In the genomic region with DNA sequence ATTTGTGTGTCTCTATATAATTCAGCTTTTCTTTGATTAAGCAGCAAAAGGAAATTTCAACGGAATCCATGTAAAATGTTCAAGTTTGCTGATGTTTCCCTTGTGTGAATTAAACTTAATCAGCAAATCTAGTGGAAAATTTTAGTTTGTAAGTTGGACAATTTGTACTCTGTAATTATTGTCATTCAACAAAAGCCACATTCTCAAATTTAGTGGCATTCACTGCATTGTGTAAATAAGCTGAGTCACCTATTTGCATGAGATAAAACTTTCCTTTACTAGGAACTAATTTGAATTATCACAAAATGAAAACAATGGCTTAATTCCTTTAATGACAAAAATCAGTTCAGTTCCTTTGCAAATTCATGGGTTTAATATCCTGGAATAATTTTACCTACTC, we compare ENCODE assay signal across 24 cellular contexts.
"Had no signal": no experiment of that assay in that cellular context is flagged by ENCODE, and none has a peak within 500 bp of the region (broad histone marks: within the 10 kb centered on the region; RNA-seq: fewer than 3 reads in every experiment).

No MANE protein-coding gene starts in this region.

- H3K27ac Mint-ChIP-seq: activated B cell treated with CpG ODN at 0.5 μM for 24 hours; activated CD8-positive, alpha-beta T cell treated with anti-CD3 and anti-CD28 coated beads for 36 hours; activated naive CD4-positive, alpha-beta T cell treated with anti-CD3 and anti-CD28 coated beads, Interleukin-2, amount 50 U/mL, for 24 hours; activated naive CD8-positive, alpha-beta T cell treated with anti-CD3 and anti-CD28 coated beads, Interleukin-2, amount 50 U/mL, for 24 hours; activated T-helper 17 cell treated with anti-CD3 and anti-CD28 coated beads, Interleukin-2, amount 50 U/mL, for 72 hours; dendritic cell treated with granulocyte-macrophage colony-stimulating factor and Interleukin-4, amounts not matched to agents 40 ng/mL and 50 ng/mL, for 4 days; nephron; progenitor cell of endocrine pancreas; T-helper 2 cell treated with Interferon-gamma antibody and Interleukin-4, amounts not matched to agents 5 μg/mL and 100 μg/mL, for 36 hours; type B pancreatic cell had no signal

- H3K27ac ChIP-seq: left lung, right lobe of liver, thoracic aorta, uterus had no signal

- H3K9me3 ChIP-seq: right lobe of liver, uterus had no signal

- H3K36me3 ChIP-seq: left lung, right lobe of liver, thoracic aorta, uterus had no signal

- H3K4me1 ChIP-seq: left lung, right lobe of liver, uterus had no signal

- ATAC-seq: activated CD8-positive, alpha-beta T cell treated with anti-CD3 and anti-CD28 coated beads for 36 hours; activated naive CD8-positive, alpha-beta T cell treated with anti-CD3 and anti-CD28 coated beads, Interleukin-2, amount 50 U/mL, for 24 hours; activated T-cell treated with anti-CD3 and anti-CD28 coated beads, Interleukin-2, amount 50 U/mL, for 4 hours; activated T-helper 17 cell treated with anti-CD3 and anti-CD28 coated beads, Interleukin-2, amount 50 U/mL, for 72 hours; left lung; stimulated activated naive CD8-positive, alpha-beta T cell treated with anti-CD3 and anti-CD28 coated beads, Interleukin-15, Interleukin-2, amounts not matched to agents 100 U/mL and 50 U/mL, for 24 hours had no signal

- H3K4me1 Mint-ChIP-seq: activated B cell treated with CpG ODN at 0.5 μM for 24 hours; activated naive CD4-positive, alpha-beta T cell treated with anti-CD3 and anti-CD28 coated beads, Interleukin-2, amount 50 U/mL, for 24 hours; activated naive CD8-positive, alpha-beta T cell treated with anti-CD3 and anti-CD28 coated beads, Interleukin-2, amount 50 U/mL, for 24 hours; activated T-helper 17 cell treated with anti-CD3 and anti-CD28 coated beads, Interleukin-2, amount 50 U/mL, for 72 hours; central memory CD8-positive, alpha-beta T cell; nephron had no signal

- H3K9me3 Mint-ChIP-seq: activated naive CD4-positive, alpha-beta T cell treated with anti-CD3 and anti-CD28 coated beads, Interleukin-2, amount 50 U/mL, for 24 hours had no signal

- H3K27me3 ChIP-seq: left lung, right lobe of liver, uterus had no signal

- FAIRE-seq: bronchial epithelial cell, endometrium, frontal cortex, islet of Langerhans had no signal

- H3K4me3 ChIP-seq: left lung, right lobe of liver, thoracic aorta, uterus had no signal

- H3K4me3 Mint-ChIP-seq: activated B cell treated with CpG ODN at 0.5 μM for 24 hours; activated CD8-positive, alpha-beta T cell treated with anti-CD3 and anti-CD28 coated beads for 36 hours; activated naive CD4-positive, alpha-beta T cell treated with anti-CD3 and anti-CD28 coated beads, Interleukin-2, amount 50 U/mL, for 24 hours; activated naive CD8-positive, alpha-beta T cell treated with anti-CD3 and anti-CD28 coated beads, Interleukin-2, amount 50 U/mL, for 24 hours; activated T-cell treated with anti-CD3 and anti-CD28 coated beads, Interleukin-2, amount 50 U/mL, for 4 hours; activated T-helper 17 cell treated with anti-CD3 and anti-CD28 coated beads, Interleukin-2, amount 50 U/mL, for 72 hours; central memory CD8-positive, alpha-beta T cell; dendritic cell treated with granulocyte-macrophage colony-stimulating factor and Interleukin-4, amounts not matched to agents 40 ng/mL and 50 ng/mL, for 4 days; nephron; T-helper 2 cell treated with Interferon-gamma antibody and Interleukin-4, amounts not matched to agents 5 μg/mL and 100 μg/mL, for 36 hours; type B pancreatic cell had no signal

- H3K27me3 Mint-ChIP-seq: activated B cell treated with CpG ODN at 0.5 μM for 24 hours; activated CD8-positive, alpha-beta T cell treated with anti-CD3 and anti-CD28 coated beads for 36 hours; activated naive CD4-positive, alpha-beta T cell treated with anti-CD3 and anti-CD28 coated beads, Interleukin-2, amount 50 U/mL, for 24 hours; activated naive CD8-positive, alpha-beta T cell treated with anti-CD3 and anti-CD28 coated beads, Interleukin-2, amount 50 U/mL, for 24 hours; activated T-helper 17 cell treated with anti-CD3 and anti-CD28 coated beads, Interleukin-2, amount 50 U/mL, for 72 hours; central memory CD8-positive, alpha-beta T cell; dendritic cell treated with granulocyte-macrophage colony-stimulating factor and Interleukin-4, amounts not matched to agents 40 ng/mL and 50 ng/mL, for 4 days; progenitor cell of endocrine pancreas; type B pancreatic cell had no signal

- DNase-seq: activated B cell treated with CpG ODN at 0.5 μM for 24 hours; activated CD4-positive, alpha-beta T cell treated with anti-CD3 and anti-CD28 coated beads, Interleukin-2, amount 50 U/mL, for 1 hour; activated CD8-positive, alpha-beta T cell treated with anti-CD3 and anti-CD28 coated beads for 36 hours; activated naive CD8-positive, alpha-beta T cell treated with anti-CD3 and anti-CD28 coated beads, Interleukin-2, amount 50 U/mL, for 24 hours; activated T-cell treated with anti-CD3 and anti-CD28 coated beads, Interleukin-2, amount 50 U/mL, for 4 hours; amygdala; left lung; right lobe of liver; stimulated activated CD4-positive, alpha-beta T cell treated with anti-CD3 and anti-CD28 coated beads, Interleukin-2, amount 100 ng/mL, for 48 hours; stimulated activated naive CD8-positive, alpha-beta T cell treated with anti-CD3 and anti-CD28 coated beads, Interleukin-15, Interleukin-2, amounts not matched to agents 100 U/mL and 50 U/mL, for 24 hours; uterus had no signal

- H3K36me3 Mint-ChIP-seq: activated naive CD4-positive, alpha-beta T cell treated with anti-CD3 and anti-CD28 coated beads, Interleukin-2, amount 50 U/mL, for 24 hours; type B pancreatic cell had no signal
